In the genomic region with DNA sequence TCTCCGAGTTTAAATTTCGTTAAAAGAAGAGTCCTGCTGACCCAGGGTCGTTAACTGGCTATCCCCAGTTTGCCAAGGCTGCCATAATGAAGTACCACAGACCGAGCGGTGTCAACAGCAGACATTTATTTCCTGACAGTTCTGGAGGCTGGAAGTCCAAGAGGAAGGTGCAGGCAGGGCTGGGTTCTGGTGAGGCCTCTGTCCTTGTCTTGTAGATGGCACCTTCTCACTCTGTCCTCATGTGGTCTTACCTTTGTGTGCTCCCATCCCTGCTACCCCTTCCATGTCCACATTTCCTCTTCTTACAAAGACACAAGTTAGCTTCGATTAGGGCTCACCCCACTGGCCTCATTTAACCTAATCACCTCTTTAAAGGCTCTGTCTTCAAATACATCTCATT, we compare ENCODE assay signal across 1 cellular context.
TF ChIP-seq lines count a peak whose summit lies in the region.

No MANE protein-coding gene starts in this region.

TF ChIP-seq in GM23338, 12 proteins besides CTCF, POLR2A, EP300 and RAD21 (continued from another document):
- no peak for TF ChIP-seq JUNB (IDR thresholded peaks at IDR 0.05; ENCODE audit: unreplicated experiment)
- TF ChIP-seq EZH2phosphoT487 (IDR thresholded peaks at IDR 0.05; ENCODE audit: unreplicated experiment): no peak
- TF ChIP-seq ZNF114 (CRISPR knock-in tag; IDR thresholded peaks at IDR 0.05): no peak
- TF ChIP-seq CREB1 (CRISPR knock-in tag; IDR thresholded peaks at IDR 0.05; ENCODE audit: low read depth): no peak
- TF ChIP-seq ETS1 (IDR thresholded peaks at IDR 0.05): no peak
- TF ChIP-seq POLR2AphosphoS5 (IDR thresholded peaks at IDR 0.05; ENCODE audit: low read depth): no peak
- TF ChIP-seq, protein P1, sequence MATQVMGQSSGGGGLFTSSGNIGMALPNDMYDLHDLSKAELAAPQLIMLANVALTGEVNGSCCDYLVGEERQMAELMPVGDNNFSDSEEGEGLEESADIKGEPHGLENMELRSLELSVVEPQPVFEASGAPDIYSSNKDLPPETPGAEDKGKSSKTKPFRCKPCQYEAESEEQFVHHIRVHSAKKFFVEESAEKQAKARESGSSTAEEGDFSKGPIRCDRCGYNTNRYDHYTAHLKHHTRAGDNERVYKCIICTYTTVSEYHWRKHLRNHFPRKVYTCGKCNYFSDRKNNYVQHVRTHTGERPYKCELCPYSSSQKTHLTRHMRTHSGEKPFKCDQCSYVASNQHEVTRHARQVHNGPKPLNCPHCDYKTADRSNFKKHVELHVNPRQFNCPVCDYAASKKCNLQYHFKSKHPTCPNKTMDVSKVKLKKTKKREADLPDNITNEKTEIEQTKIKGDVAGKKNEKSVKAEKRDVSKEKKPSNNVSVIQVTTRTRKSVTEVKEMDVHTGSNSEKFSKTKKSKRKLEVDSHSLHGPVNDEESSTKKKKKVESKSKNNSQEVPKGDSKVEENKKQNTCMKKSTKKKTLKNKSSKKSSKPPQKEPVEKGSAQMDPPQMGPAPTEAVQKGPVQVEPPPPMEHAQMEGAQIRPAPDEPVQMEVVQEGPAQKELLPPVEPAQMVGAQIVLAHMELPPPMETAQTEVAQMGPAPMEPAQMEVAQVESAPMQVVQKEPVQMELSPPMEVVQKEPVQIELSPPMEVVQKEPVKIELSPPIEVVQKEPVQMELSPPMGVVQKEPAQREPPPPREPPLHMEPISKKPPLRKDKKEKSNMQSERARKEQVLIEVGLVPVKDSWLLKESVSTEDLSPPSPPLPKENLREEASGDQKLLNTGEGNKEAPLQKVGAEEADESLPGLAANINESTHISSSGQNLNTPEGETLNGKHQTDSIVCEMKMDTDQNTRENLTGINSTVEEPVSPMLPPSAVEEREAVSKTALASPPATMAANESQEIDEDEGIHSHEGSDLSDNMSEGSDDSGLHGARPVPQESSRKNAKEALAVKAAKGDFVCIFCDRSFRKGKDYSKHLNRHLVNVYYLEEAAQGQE (IDR thresholded peaks at IDR 0.05; ENCODE audit: unreplicated experiment): no peak
- TF ChIP-seq ZNF331 (CRISPR knock-in tag; IDR thresholded peaks at IDR 0.05; ENCODE audit: low read depth): no peak
- TF ChIP-seq NANOG (IDR thresholded peaks at IDR 0.05; ENCODE audit: borderline replicate concordance): no peak
- TF ChIP-seq EZH2 (IDR thresholded peaks at IDR 0.05; ENCODE audit: low read depth, unreplicated experiment): no peak
- TF ChIP-seq ZNF462 (CRISPR knock-in tag; IDR thresholded peaks at IDR 0.05): no peak
